8 cellular contexts compared by ENCODE assay signal in the genomic region with DNA sequence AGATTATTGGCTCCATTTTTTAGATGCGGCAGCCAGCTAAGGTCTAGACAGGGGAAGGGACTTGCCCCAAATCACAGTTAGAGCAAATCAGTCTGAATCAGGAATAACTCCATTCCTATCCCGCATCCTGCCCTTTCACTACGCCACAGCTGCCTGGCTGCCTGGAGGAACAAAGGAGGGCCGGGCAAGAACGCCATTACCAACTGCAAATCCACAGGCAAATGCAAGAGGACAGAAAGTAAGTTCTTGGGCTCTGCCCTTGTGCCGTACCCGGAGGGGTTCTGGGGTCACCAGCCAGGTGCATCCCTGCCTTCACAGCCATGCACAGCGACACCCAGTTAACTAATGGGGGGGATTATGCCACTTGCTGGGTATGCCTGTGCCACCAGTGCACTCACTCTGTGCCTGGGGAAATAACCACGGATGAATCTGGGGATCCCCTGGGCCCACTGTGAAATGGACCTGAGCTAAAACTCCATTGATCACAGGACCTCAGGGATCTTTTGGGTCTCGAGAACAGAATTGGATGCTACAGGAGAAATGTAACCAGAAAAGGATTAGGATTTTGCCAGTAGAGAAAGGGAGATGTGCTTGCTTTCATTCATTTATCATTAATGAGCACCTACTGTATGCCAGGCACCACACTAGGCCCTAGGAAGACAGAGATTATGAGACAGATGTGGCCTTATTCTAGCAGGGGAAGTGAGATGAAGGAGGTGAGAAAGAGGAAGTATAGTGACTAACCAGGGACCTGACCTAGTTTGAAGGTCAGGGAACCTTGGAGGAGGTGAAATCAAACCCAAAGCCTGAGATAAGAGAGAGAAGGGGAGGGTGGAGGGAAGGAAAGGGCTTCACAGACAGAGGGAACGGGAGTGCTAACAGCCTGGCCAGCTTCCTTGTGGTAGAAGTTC.
DNase-seq lines count a peak whose midpoint lies in the region; ATAC-seq lines count a peak whose summit lies in the region.

No MANE protein-coding gene starts in this region.

- H3K4me1 ChIP-seq in BLaER1 = peaks cover 20% of the 10 kb centered on the region
- peaks cover 10% of the 10 kb centered on the region for H3K4me1 ChIP-seq in iPS-18a (ENCODE audit: control insufficient read depth, low read depth, low read length)

- peaks cover 36% of the 10 kb centered on the region for H3K4me1 Mint-ChIP-seq in activated naive CD8-positive, alpha-beta T cell (ENCODE audit: low read depth)
- peaks cover 43% of the 10 kb centered on the region for H3K4me1 Mint-ChIP-seq in stimulated activated memory B cell treated with anti-CD40 and anti-IgM and Interleukin-4, amounts not matched to agents 10 μg/mL and 1 μg/mL and 100 μg/mL, for 72 hours

- H3K9ac ChIP-seq in BLaER1 = peak overlapping the region; percentile 97
- H3K9ac ChIP-seq in iPS-18a (ENCODE audit: low read length) = peak overlapping the region; percentile 99

- DNase-seq in NCI-H345 (lab: John Stamatoyannopoulos, UW) (peak; percentile 32), NCI-H1694 treated with DMSO at 0.1 percent for 48 hours (lab: John Stamatoyannopoulos, UW) (no peak), NCI-H1436 treated with DMSO at 0.1 percent for 48 hours (lab: John Stamatoyannopoulos, UW) (no peak)

- H3K27ac ChIP-seq in BLaER1 (peak overlapping the region; percentile 98), iPS-18a (ENCODE audit: low read length) (peak overlapping the region; percentile 96)

- no peaks in the 10 kb centered on the region for H4K20me1 ChIP-seq in BLaER1

- H3K27me3 ChIP-seq in BLaER1 = no peaks in the 10 kb centered on the region
- H3K27me3 ChIP-seq in iPS-18a (ENCODE audit: control insufficient read depth, insufficient read depth, low read length) = peaks cover 32% of the 10 kb centered on the region

- H3K4me3 ChIP-seq in BLaER1 = peak overlapping the region; percentile 84
- peak overlapping the region; percentile 95 for H3K4me3 ChIP-seq in iPS-18a (ENCODE audit: low read length)

- ATAC-seq in GM18517 (IDR thresholded peaks at IDR 0.05; ENCODE audit: unreplicated experiment) = peak; percentile 36
- peak; percentile 78 for ATAC-seq in stimulated activated memory B cell treated with anti-CD40 and anti-IgM and Interleukin-4, amounts not matched to agents 10 μg/mL and 1 μg/mL and 100 μg/mL, for 72 hours

- H3K36me3 Mint-ChIP-seq in activated naive CD8-positive, alpha-beta T cell = peaks cover 3% of the 10 kb centered on the region
- peaks cover 28% of the 10 kb centered on the region for H3K36me3 Mint-ChIP-seq in stimulated activated memory B cell treated with anti-CD40 and anti-IgM and Interleukin-4, amounts not matched to agents 10 μg/mL and 1 μg/mL and 100 μg/mL, for 72 hours

- no peaks in the 10 kb centered on the region for H3K9me3 Mint-ChIP-seq in activated naive CD8-positive, alpha-beta T cell (ENCODE audit: low read depth)
- no peaks in the 10 kb centered on the region for H3K9me3 Mint-ChIP-seq in stimulated activated memory B cell treated with anti-CD40 and anti-IgM and Interleukin-4, amounts not matched to agents 10 μg/mL and 1 μg/mL and 100 μg/mL, for 72 hours

- H3K4me2 ChIP-seq in BLaER1 = peak overlapping the region; percentile 99

- peak overlapping the region; percentile 98 for H3K27ac Mint-ChIP-seq in activated naive CD8-positive, alpha-beta T cell
- peak overlapping the region; percentile 96 for H3K27ac Mint-ChIP-seq in stimulated activated memory B cell treated with anti-CD40 and anti-IgM and Interleukin-4, amounts not matched to agents 10 μg/mL and 1 μg/mL and 100 μg/mL, for 72 hours

- H3K36me3 ChIP-seq in BLaER1 = peaks cover 32% of the 10 kb centered on the region
- H3K36me3 ChIP-seq in iPS-18a (ENCODE audit: control insufficient read depth, low read depth, low read length) = no peaks in the 10 kb centered on the region

- peak overlapping the region; percentile 98 for H3K4me3 Mint-ChIP-seq in activated naive CD8-positive, alpha-beta T cell
- H3K4me3 Mint-ChIP-seq in stimulated activated memory B cell treated with anti-CD40 and anti-IgM and Interleukin-4, amounts not matched to agents 10 μg/mL and 1 μg/mL and 100 μg/mL, for 72 hours = peak overlapping the region; percentile 93

- no peaks in the 10 kb centered on the region for H3K27me3 Mint-ChIP-seq in activated naive CD8-positive, alpha-beta T cell
- no peaks in the 10 kb centered on the region for H3K27me3 Mint-ChIP-seq in stimulated activated memory B cell treated with anti-CD40 and anti-IgM and Interleukin-4, amounts not matched to agents 10 μg/mL and 1 μg/mL and 100 μg/mL, for 72 hours

- H3K9me3 ChIP-seq in BLaER1 = no peaks in the 10 kb centered on the region
- no peaks in the 10 kb centered on the region for H3K9me3 ChIP-seq in iPS-18a (ENCODE audit: control insufficient read depth, low read depth, low read length)
